Comparison of ENCODE assay signal across 9 cellular contexts in genomic region chr6:153210083-153210482, GRCh38.
DNase-seq lines count a peak whose midpoint lies in the region; ATAC-seq and TF ChIP-seq lines count a peak whose summit lies in the region.
"Had no signal": no experiment of that assay in that cellular context is flagged by ENCODE, and none has a peak within 500 bp of the region (broad histone marks: within the 10 kb centered on the region; RNA-seq: fewer than 3 reads in every experiment).

No MANE protein-coding gene starts in this region.

- TF ChIP-seq POLR2A in Peyer's patch (IDR thresholded peaks at IDR 0.05): no peak

- DNase-seq in LHCN-M2 (ENCODE audit: low read depth): peak; percentile 82
- DNase-seq in naive thymus-derived CD4-positive, alpha-beta T cell: peak in 5 of 9 donors; percentile 2 to 29 (median 12)
- no peak for DNase-seq in RKO (ENCODE audit: low spot score)
- DNase-seq in Peyer's patch: no peak
- no peak for DNase-seq in NCI-H2081 treated with DMSO at 0.1 percent for 48 hours (lab: John Stamatoyannopoulos, UW)

- peaks cover 0 to 5% (median 0%) of the 10 kb centered on the region in 5 donors for H3K27me3 Mint-ChIP-seq in naive thymus-derived CD4-positive, alpha-beta T cell
- H3K27me3 Mint-ChIP-seq: central memory CD8-positive, alpha-beta T cell had no signal

- H3K27ac Mint-ChIP-seq in naive thymus-derived CD4-positive, alpha-beta T cell: peak overlapping the region in 1 of 9 donors; percentile 14

- intact Hi-C loops in naive thymus-derived CD4-positive, alpha-beta T cell (cut with micrococcal nuclease): no loop called here

- TF ChIP-seq CTCF in Peyer's patch (IDR thresholded peaks at IDR 0.05): no peak

- peaks cover 0 to 27% (median 15%) of the 10 kb centered on the region in 7 donors for H3K4me1 Mint-ChIP-seq in naive thymus-derived CD4-positive, alpha-beta T cell
- H3K4me1 Mint-ChIP-seq: central memory CD8-positive, alpha-beta T cell had no signal

- peak overlapping the region in 3 of 10 donors; percentile 10 to 29 (median 22) for H3K4me3 Mint-ChIP-seq in naive thymus-derived CD4-positive, alpha-beta T cell
- H3K4me3 Mint-ChIP-seq: central memory CD8-positive, alpha-beta T cell had no signal

- H3K4me1 ChIP-seq in naive thymus-derived CD4-positive, alpha-beta T cell (ENCODE audit: control insufficient read depth in 2 of 2, insufficient read depth in 2 of 2, low read length in 2 of 2): peaks cover 3 to 5% of the 10 kb centered on the region in 2 donors
- no peaks in the 10 kb centered on the region for H3K4me1 ChIP-seq in Peyer's patch

- H3K4me3 ChIP-seq in naive thymus-derived CD4-positive, alpha-beta T cell (ENCODE audit: low read length): no peak overlapping the region
- no peak overlapping the region for H3K4me3 ChIP-seq in Peyer's patch

- no peak overlapping the region for H3K27ac ChIP-seq in naive thymus-derived CD4-positive, alpha-beta T cell (ENCODE audit: low read depth, low read length)
- no peak overlapping the region for H3K27ac ChIP-seq in Peyer's patch
- H3K27ac ChIP-seq: HL-60 had no signal

- POLR2A ChIA-PET in naive thymus-derived CD4-positive, alpha-beta T cell (lab: Charles Lee): no interaction called here

- no peaks in the 10 kb centered on the region for H3K9me3 ChIP-seq in naive thymus-derived CD4-positive, alpha-beta T cell (ENCODE audit: control insufficient read depth in 2 of 3, low read length in 3 of 3)
- no peaks in the 10 kb centered on the region for H3K9me3 ChIP-seq in Peyer's patch

- H3K36me3 ChIP-seq in naive thymus-derived CD4-positive, alpha-beta T cell (ENCODE audit: control insufficient read depth in 2 of 3, insufficient read depth in 3 of 3, low read length in 3 of 3): no peaks in the 10 kb centered on the region
- no peaks in the 10 kb centered on the region for H3K36me3 ChIP-seq in Peyer's patch

- CTCF ChIA-PET in naive thymus-derived CD4-positive, alpha-beta T cell (lab: Charles Lee): no interaction called here

- no peaks in the 10 kb centered on the region for H3K36me3 Mint-ChIP-seq in naive thymus-derived CD4-positive, alpha-beta T cell

- H3K27me3 ChIP-seq in naive thymus-derived CD4-positive, alpha-beta T cell (ENCODE audit: control insufficient read depth in 2 of 2, insufficient read depth in 2 of 2, low read length in 2 of 2): no peaks in the 10 kb centered on the region
- no peaks in the 10 kb centered on the region for H3K27me3 ChIP-seq in Peyer's patch

- ATAC-seq in GM18873 (IDR thresholded peaks at IDR 0.05; ENCODE audit: low FRiP score, unreplicated experiment): peak; percentile 87
- peak; percentile 66 for ATAC-seq in HG02588 (IDR thresholded peaks at IDR 0.05; ENCODE audit: unreplicated experiment)
- ATAC-seq in naive thymus-derived CD4-positive, alpha-beta T cell: peak; percentile 45

- no peaks in the 10 kb centered on the region for H3K9me3 Mint-ChIP-seq in naive thymus-derived CD4-positive, alpha-beta T cell
- H3K9me3 Mint-ChIP-seq: central memory CD8-positive, alpha-beta T cell had no signal

Comparison
In these comparisons a context has a peak if more than half of its experiments do, and no peak if none do; other contexts are left out.
1. DNase-seq: peak in LHCN-M2 (single experiment) and naive thymus-derived CD4-positive, alpha-beta T cell (5 of 9); none in RKO (single experiment), Peyer's patch (0 of 3) and NCI-H2081 treated with DMSO at 0.1 percent for 48 hours (single experiment).
2. Peak in every context shown above with its lines, with median percentiles within 50 percentile points of each other: ATAC-seq.